Comparison of ENCODE assay signal across 8 cellular contexts in the genomic region with DNA sequence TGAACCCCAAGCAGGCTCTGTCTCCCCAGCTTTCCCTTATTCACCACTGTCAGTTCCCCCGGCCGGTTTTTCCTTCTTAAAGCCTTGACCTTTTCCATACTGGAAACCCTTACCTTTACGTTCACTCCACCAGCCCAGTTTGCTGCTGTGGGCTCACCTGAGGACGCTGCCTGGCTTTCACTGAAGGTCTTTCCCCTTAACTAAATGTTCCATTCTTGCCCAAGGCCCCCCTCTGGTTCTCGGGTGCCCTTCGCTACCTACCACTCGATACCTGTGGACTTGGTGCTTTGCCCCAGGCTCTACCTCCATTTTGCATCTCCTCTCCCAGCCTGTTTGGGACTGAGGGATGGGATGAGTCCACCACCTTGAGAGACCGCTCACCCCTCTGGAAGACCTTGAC. TPM values are rescaled to one million over a fixed set of nuclear protein-coding genes. Genes with fewer than 3 reads are reported as not detected.
DNase-seq lines count a peak whose midpoint lies in the region; ATAC-seq and TF ChIP-seq lines count a peak whose summit lies in the region.

No MANE protein-coding gene starts in this region.

- H3K36me3 ChIP-seq in muscle layer of colon (ENCODE audit: insufficient read depth, low read length): peaks cover 62% of the 10 kb centered on the region

- DNase-seq in AG04450 (ENCODE audit: low read depth, low spot score) (no peak), choroid plexus epithelial cell (ENCODE audit: low read depth) (no peak), GM19240 (ENCODE audit: insufficient read length, low spot score) (no peak), EL (no peak)
- DNase-seq in stimulated activated CD4-positive, alpha-beta T cell treated with anti-CD3 and anti-CD28 coated beads, Interleukin-1b, Interleukin-23, amount 100 ng/mL, for 48 hours: no peak

- H3K27me3 ChIP-seq in AG04450 (ENCODE audit: control insufficient read depth, insufficient read depth, low read length) (no peaks in the 10 kb centered on the region), muscle layer of colon (ENCODE audit: control insufficient read depth in 1 of 2, insufficient read depth in 2 of 2, low read length in 2 of 2) (no peaks in the 10 kb centered on the region)

- peak overlapping the region; percentile 16 to 97 (median 63) for H3K27ac Mint-ChIP-seq in IgD-negative memory B cell

- CTCF ChIA-PET in AG04450 (lab: Charles Lee): no interaction called here

- ATAC-seq in HG03139 (IDR thresholded peaks at IDR 0.05; ENCODE audit: unreplicated experiment): no peak

- no peaks in the 10 kb centered on the region for H3K27me3 Mint-ChIP-seq in IgD-negative memory B cell

- H3K9me3 ChIP-seq in AG04450 (ENCODE audit: control insufficient read depth, insufficient read depth, low read length) (no peaks in the 10 kb centered on the region; the same call in 1 of the 2 replicates), muscle layer of colon (ENCODE audit: low read length) (no peaks in the 10 kb centered on the region)

- H3K4me1 Mint-ChIP-seq in IgD-negative memory B cell: peaks cover 15 to 25% (median 18%) of the 10 kb centered on the region in 3 donors

- peaks cover 36% of the 10 kb centered on the region for H3K4me1 ChIP-seq in muscle layer of colon (ENCODE audit: insufficient read depth, low read length)

- H3K4me3 ChIP-seq in AG04450 (ENCODE audit: low read depth, low read length) (peak overlapping the region; percentile 98), choroid plexus epithelial cell (ENCODE audit: low read depth, low read length) (peak overlapping the region; percentile 100), muscle layer of colon (ENCODE audit: low read depth in 1 of 2, low read length in 2 of 2) (peak overlapping the region; percentile 86 to 95)

- peak overlapping the region; percentile 80 for H3K9ac ChIP-seq in muscle layer of colon (ENCODE audit: low read length)

- TF ChIP-seq CTCF in AG04450 (IDR thresholded peaks at IDR 0.05; ENCODE audit: low read depth, low read length) (no peak), choroid plexus epithelial cell (conservative IDR thresholded peaks at IDR 0.05; ENCODE audit: low read depth, low read length) (no peak)

- H3K36me3 Mint-ChIP-seq in IgD-negative memory B cell: peaks cover 1% of the 10 kb centered on the region

- H3K27ac ChIP-seq in AG04450 (ENCODE audit: low read depth, low read length): peak overlapping the region; percentile 73
- H3K27ac ChIP-seq in muscle layer of colon (ENCODE audit: low read depth, low read length): peak overlapping the region; percentile 95

- POLR2A ChIA-PET in AG04450 (lab: Yijun Ruan, JAX): interaction anchor here (2.0 to 3.8 kb wide), 2 partner anchors 11 to 19 kb away, joined by 16 to 17 read pairs; a partner anchor contains a TSS

- peak overlapping the region; percentile 91 to 98 (median 96) for H3K4me3 Mint-ChIP-seq in IgD-negative memory B cell

- no peaks in the 10 kb centered on the region for H3K9me3 Mint-ChIP-seq in IgD-negative memory B cell

RNA-seq across cellular contexts. Expression of a gene that starts 0.9 kb away (rescaled TPM):
- polyA plus RNA-seq in AG04450 (2011; rRNA removed) (963 and 1,068 TPM in 2 replicates), IgD-negative memory B cell (249 TPM)
- 572 and 665 TPM in 2 replicates for polyA minus RNA-seq in AG04450 (2011; rRNA and poly(A)+ RNA removed)

RNA-seq across cellular contexts. Expression of a gene that starts 10.5 kb away (rescaled TPM):
- polyA plus RNA-seq in AG04450 (2011; rRNA removed): 43.1 and 50.0 TPM in 2 replicates
- polyA minus RNA-seq in AG04450 (2011; rRNA and poly(A)+ RNA removed): 74.8 and 108 TPM in 2 replicates
- 49.1 TPM for polyA plus RNA-seq in IgD-negative memory B cell

RNA-seq across cellular contexts. Expression of a gene that starts 20.3 kb away (rescaled TPM):
- polyA plus RNA-seq in AG04450 (2011; rRNA removed): 29.7 and 37.8 TPM in 2 replicates
- 61.5 and 77.9 TPM in 2 replicates for polyA minus RNA-seq in AG04450 (2011; rRNA and poly(A)+ RNA removed)
- 6.4 TPM for polyA plus RNA-seq in IgD-negative memory B cell

RNA-seq across cellular contexts. Expression of a gene that starts 40.3 kb away (rescaled TPM):
- 28.8 and 29.8 TPM in 2 replicates for polyA plus RNA-seq in AG04450 (2011; rRNA removed)
- 28.6 and 32.8 TPM in 2 replicates for polyA minus RNA-seq in AG04450 (2011; rRNA and poly(A)+ RNA removed)
- polyA plus RNA-seq in IgD-negative memory B cell: 44.5 TPM

RNA-seq across cellular contexts. Expression of a gene that starts 53.9 kb away (rescaled TPM):
- polyA plus RNA-seq in AG04450 (2011; rRNA removed): not detected in 2 replicates
- polyA minus RNA-seq in AG04450 (2011; rRNA and poly(A)+ RNA removed): not detected in 2 replicates
- 0.20 TPM for polyA plus RNA-seq in IgD-negative memory B cell
